11 cellular contexts compared by ENCODE assay signal in genomic region chr5:142280066-142281011, GRCh38. TPM values are rescaled to one million over a fixed set of nuclear protein-coding genes. Genes with fewer than 3 reads are reported as not detected.
DNase-seq lines count a peak whose midpoint lies in the region; ATAC-seq and TF ChIP-seq lines count a peak whose summit lies in the region.
"Had no signal": no experiment of that assay in that cellular context is flagged by ENCODE, and none has a peak within 500 bp of the region (broad histone marks: within the 10 kb centered on the region; RNA-seq: fewer than 3 reads in every experiment).

No MANE protein-coding gene starts in this region.

- peak overlapping the region in 3 of 11 experiments; percentile 5 to 42 (median 22); a peak in 5 of 22 replicates for H3K9ac ChIP-seq in BLaER1 treated with 17β-estradiol and CSF1 and Interleukin-3, amounts not matched to agents 10 nM and 100 nM
- H3K9ac ChIP-seq in neuronal stem cell (ENCODE audit: low read depth, low read length, poor library complexity) = no peak overlapping the region
- H3K9ac ChIP-seq in MM.1S (ENCODE audit: low read length) = no peak overlapping the region

- H3K4me1 Mint-ChIP-seq in WTC11 = peaks cover 58% of the 10 kb centered on the region

- intact Hi-C loops in heart right ventricle (cut with DNase I) = loop anchor here in 1 of 10 donors (2.0 to 5.0 kb wide), 3 partner anchors 37 to 262 kb away; no protein-coding TSS in a partner anchor

- no peaks in the 10 kb centered on the region for H3K27me3 ChIP-seq in BLaER1 treated with 17β-estradiol and CSF1 and Interleukin-3, amounts not matched to agents 10 nM and 100 nM
- H3K27me3 ChIP-seq in heart right ventricle (no peaks in the 10 kb centered on the region), neuronal stem cell (ENCODE audit: control insufficient read depth in 3 of 3, insufficient read depth in 3 of 3, low read depth in 1 of 3, low read length in 3 of 3) (no peaks in the 10 kb centered on the region), MM.1S (replicated peaks; ENCODE audit: insufficient read depth, low read length) (no peaks in the 10 kb centered on the region)

- H3F3A ChIP-seq in MM.1S (ENCODE audit: insufficient read depth, low read length) = no peaks in the 10 kb centered on the region

- H3K27ac ChIP-seq in BLaER1 treated with 17β-estradiol and CSF1 and Interleukin-3, amounts not matched to agents 10 nM and 100 nM = peak overlapping the region in 8 of 11 experiments; percentile 2 to 52 (median 27); a peak in 10 of 22 replicates
- peak overlapping the region; percentile 62 to 89 (median 76) for H3K27ac ChIP-seq in heart right ventricle
- peak overlapping the region; percentile 49 for H3K27ac ChIP-seq in neuronal stem cell (replicated peaks; ENCODE audit: low read length)
- H3K27ac ChIP-seq in MM.1S (ENCODE audit: low read length) = no peak overlapping the region
- H3K27ac ChIP-seq: C4-2B had no signal

- H4K8ac ChIP-seq in neuronal stem cell (ENCODE audit: low read depth, low read length) = no peak overlapping the region

- H3K4me3 Mint-ChIP-seq in WTC11 = no peak overlapping the region

- H3K4me1 ChIP-seq in BLaER1 treated with 17β-estradiol and CSF1 and Interleukin-3, amounts not matched to agents 10 nM and 100 nM = peaks cover 12 to 37% (median 31%) of the 10 kb centered on the region in 10 experiments
- H3K4me1 ChIP-seq in heart right ventricle (peaks cover 6 to 39% (median 27%) of the 10 kb centered on the region in 9 donors), neuronal stem cell (ENCODE audit: control insufficient read depth in 2 of 2, insufficient read depth in 1 of 2, low read depth in 1 of 2, low read length in 2 of 2) (peaks cover 21 to 24% of the 10 kb centered on the region in 2 donors), MM.1S (ENCODE audit: low read length) (no peaks in the 10 kb centered on the region)

- H2AK5ac ChIP-seq in neuronal stem cell (ENCODE audit: low read depth, low read length) = no peak overlapping the region

- H3K4me3 ChIP-seq in BLaER1 treated with 17β-estradiol and CSF1 and Interleukin-3, amounts not matched to agents 10 nM and 100 nM = no peak overlapping the region
- no peak overlapping the region for H3K4me3 ChIP-seq in heart right ventricle
- no peak overlapping the region for H3K4me3 ChIP-seq in neuronal stem cell (ENCODE audit: low read length in 2 of 2)
- H3K4me3 ChIP-seq in MM.1S (ENCODE audit: low read length) = no peak overlapping the region

- DNase-seq in WTC11 (ENCODE audit: low spot score) (peak; percentile 69), heart right ventricle (peak; percentile 79 to 88), neuronal stem cell (ENCODE audit: low spot score) (peak; percentile 67), MM.1S (no peak), NCI-H345 treated with DMSO at 0.1 percent for 48 hours (lab: John Stamatoyannopoulos, UW; ENCODE audit: unreplicated experiment) (no peak), middle frontal gyrus (ENCODE audit: extremely low spot score, low spot score) (no peak)
- DNase-seq: mammary epithelial cell, NCI-H510A treated with DMSO at 0.1 percent for 48 hours had no signal

- H3K9me3 ChIP-seq in BLaER1 treated with 17β-estradiol and CSF1 and Interleukin-3, amounts not matched to agents 10 nM and 100 nM (replicated peaks in 1 of 11) = no peaks in the 10 kb centered on the region
- H3K9me3 ChIP-seq in heart right ventricle (no peaks in the 10 kb centered on the region), neuronal stem cell (replicated peaks in 1 of 2; ENCODE audit: control insufficient read depth in 2 of 2, insufficient read depth in 1 of 2, low read depth in 1 of 2, low read length in 2 of 2) (no peaks in the 10 kb centered on the region), MM.1S (replicated peaks; ENCODE audit: insufficient read depth, low read length) (no peaks in the 10 kb centered on the region)

- H2BK15ac ChIP-seq in neuronal stem cell (ENCODE audit: low read length) = no peak overlapping the region

- H3K9me2 ChIP-seq in MM.1S (replicated peaks; ENCODE audit: insufficient read depth, low read length) = no peaks in the 10 kb centered on the region

- TF ChIP-seq CTCF in WTC11 (IDR thresholded peaks at IDR 0.05) (no peak), heart right ventricle (IDR thresholded peaks at IDR 0.05) (no peak), MM.1S (IDR thresholded peaks at IDR 0.05; ENCODE audit: low read length) (no peak)

- no peaks in the 10 kb centered on the region for H3K79me1 ChIP-seq in neuronal stem cell (ENCODE audit: low read depth, low read length)

- H4K20me1 ChIP-seq in BLaER1 treated with 17β-estradiol and CSF1 and Interleukin-3, amounts not matched to agents 10 nM and 100 nM = no peaks in the 10 kb centered on the region
- no peaks in the 10 kb centered on the region for H4K20me1 ChIP-seq in MM.1S (ENCODE audit: insufficient read depth, low read length)

- H2AFZ ChIP-seq in neuronal stem cell (ENCODE audit: low read length) = peak overlapping the region; percentile 87
- no peak overlapping the region for H2AFZ ChIP-seq in MM.1S (ENCODE audit: low read length)

- H4K91ac ChIP-seq in neuronal stem cell (ENCODE audit: low read depth, low read length, poor library complexity) = no peak overlapping the region

- H2BK12ac ChIP-seq in neuronal stem cell (ENCODE audit: low read length) = peak overlapping the region; percentile 2

- ATAC-seq in WTC11 = peak; percentile 86
- peak; percentile 88 to 93 (median 92) for ATAC-seq in heart right ventricle
- ATAC-seq in GM18502 (IDR thresholded peaks at IDR 0.05; ENCODE audit: poor library complexity, unreplicated experiment) = no peak

- no peaks in the 10 kb centered on the region for H3K79me2 ChIP-seq in MM.1S (ENCODE audit: low read length)

- no peak overlapping the region for H3K23ac ChIP-seq in neuronal stem cell (ENCODE audit: low read depth, low read length, poor library complexity)

- no peak overlapping the region for H3K4ac ChIP-seq in neuronal stem cell (ENCODE audit: low read length)

- H3K27me3 Mint-ChIP-seq in WTC11 (ENCODE audit: low read depth) = no peaks in the 10 kb centered on the region; the same call in 1 of the 2 replicates

- no peak overlapping the region for H3K14ac ChIP-seq in neuronal stem cell (ENCODE audit: low read length)

- no peaks in the 10 kb centered on the region for H3K36me3 Mint-ChIP-seq in WTC11

- H3K18ac ChIP-seq in neuronal stem cell (ENCODE audit: low read length) = peak overlapping the region; percentile 91

- no peaks in the 10 kb centered on the region for H3K36me3 ChIP-seq in BLaER1 treated with 17β-estradiol and CSF1 and Interleukin-3, amounts not matched to agents 10 nM and 100 nM
- no peaks in the 10 kb centered on the region for H3K36me3 ChIP-seq in heart right ventricle
- H3K36me3 ChIP-seq in neuronal stem cell (replicated peaks in 1 of 2; ENCODE audit: control insufficient read depth in 2 of 2, insufficient read depth in 2 of 2, low read length in 2 of 2) = no peaks in the 10 kb centered on the region
- H3K36me3 ChIP-seq in MM.1S (replicated peaks; ENCODE audit: insufficient read depth, low read length) = no peaks in the 10 kb centered on the region

- H2BK5ac ChIP-seq in neuronal stem cell (ENCODE audit: low read length) = no peak overlapping the region

- peak overlapping the region; percentile 43 for H3K27ac Mint-ChIP-seq in WTC11

- no peak overlapping the region for H2BK120ac ChIP-seq in neuronal stem cell (ENCODE audit: low read depth, low read length)

- CTCF ChIA-PET in WTC11 (lab: Charles Lee) = interaction anchor here (0.6 to 2.1 kb wide), 8 partner anchors 10 to 128 kb away, joined by 3 to 7 read pairs (median 4); no protein-coding TSS in a partner anchor

- POLR2A ChIA-PET in WTC11 (lab: Charles Lee) = interaction anchor here (0.5 to 1.7 kb wide), 3 partner anchors 11 to 442 kb away, joined by 3 to 6 read pairs (median 5); no protein-coding TSS in a partner anchor

- H3K9me3 Mint-ChIP-seq in WTC11 = no peaks in the 10 kb centered on the region

- H3K4me2 ChIP-seq in BLaER1 treated with 17β-estradiol and CSF1 and Interleukin-3, amounts not matched to agents 10 nM and 100 nM = peak overlapping the region; percentile 48 to 84 (median 75)
- no peak overlapping the region for H3K4me2 ChIP-seq in neuronal stem cell (ENCODE audit: insufficient read depth, low read length, poor library complexity, severe bottlenecking)
- H3K4me2 ChIP-seq in MM.1S (ENCODE audit: low read depth, low read length) = no peak overlapping the region

- 38 to 48% methylated on average over 17 of the region's 17 CpGs for WGBS in heart right ventricle, 2 donors
- no CpG with 5 or more reads among the region's 17 CpGs for WGBS in neuronal stem cell (ENCODE audit: extremely low coverage in 2 of 2, insufficient read length in 2 of 2, insufficient replicate concordance in 1 of 2), 2 donors

TF ChIP-seq in WTC11, 78 proteins besides CTCF, POLR2A, EP300 and RAD21 (continues in another document):
- TF ChIP-seq NFYB (CRISPR knock-in tag; conservative IDR thresholded peaks at IDR 0.05; ENCODE audit: low read depth) (peak; percentile 78), ELF4 (CRISPR knock-in tag; IDR thresholded peaks at IDR 0.05; ENCODE audit: low read depth) (no peak), AR (CRISPR knock-in tag; IDR thresholded peaks at IDR 0.05) (no peak), ZNF263 (CRISPR knock-in tag; IDR thresholded peaks at IDR 0.05; ENCODE audit: low read depth) (no peak), ZNF121 (CRISPR knock-in tag; IDR thresholded peaks at IDR 0.05) (peak; percentile 67; the same call in 1 of the 2 replicates), FOXP1 (CRISPR knock-in tag; IDR thresholded peaks at IDR 0.05; ENCODE audit: borderline replicate concordance) (no peak)

RNA-seq across cellular contexts. Expression of gene SPRY4, which starts 44.5 kb away (rescaled TPM):
- total RNA-seq in WTC11 (2021) = 99.6 to 140 TPM (median 103 TPM) in 3 replicates
- 10 to 100 TPM in 5 of 10 donors, 1 to 10 TPM in 5; 7.4 to 13.7 (median 10.1) TPM for total RNA-seq in heart right ventricle
- polyA plus RNA-seq in heart right ventricle = 1 to 10 TPM; 5.0 to 5.5 TPM
- polyA plus RNA-seq in neuronal stem cell (2013, experiment 1 of 2) = 10.5 TPM
- polyA plus RNA-seq in neuronal stem cell (2013, experiment 2 of 2) = 11.3 TPM

Comparison
In these comparisons a context has a peak if more than half of its experiments do, and no peak if none do; other contexts are left out.
1. H3K4me2 ChIP-seq: peak in BLaER1 treated with 17β-estradiol and CSF1 and Interleukin-3, amounts not matched to agents 10 nM and 100 nM (11 of 11); none in neuronal stem cell (single experiment) and MM.1S (single experiment).
2. DNase-seq: peak in WTC11 (single experiment), heart right ventricle (2 of 2) and neuronal stem cell (single experiment); none in MM.1S (single experiment), NCI-H345 treated with DMSO at 0.1 percent for 48 hours (single experiment) and middle frontal gyrus (single experiment).